Comparison of ENCODE assay signal across 27 cellular contexts in genomic region chr15:29138260-29138659, GRCh38.
DNase-seq lines count a peak whose midpoint lies in the region; ATAC-seq, FAIRE-seq and TF ChIP-seq lines count a peak whose summit lies in the region.
"Had no signal": no experiment of that assay in that cellular context is flagged by ENCODE, and none has a peak within 500 bp of the region (broad histone marks: within the 10 kb centered on the region; RNA-seq: fewer than 3 reads in every experiment).

No MANE protein-coding gene starts in this region.

- H3K36me3 ChIP-seq in H1 (ENCODE audit: control insufficient read depth in 2 of 4, insufficient read depth in 4 of 4, low read length in 3 of 4) (no peaks in the 10 kb centered on the region), neural progenitor cell (no peaks in the 10 kb centered on the region)
- H3K36me3 ChIP-seq: BE2C, MG63 had no signal

- H3K9me3 Mint-ChIP-seq in neural progenitor cell: no peaks in the 10 kb centered on the region

- ATAC-seq in Right ventricle myocardium superior (ENCODE audit: poor library complexity) (no peak), HG03045 (IDR thresholded peaks at IDR 0.05; ENCODE audit: unreplicated experiment) (no peak), HG02973 (IDR thresholded peaks at IDR 0.05; ENCODE audit: unreplicated experiment) (no peak), HG02623 (IDR thresholded peaks at IDR 0.05; ENCODE audit: unreplicated experiment) (no peak)

- no peak overlapping the region for H3K14ac ChIP-seq in H1 (ENCODE audit: insufficient read length)

- no peak overlapping the region for H4K91ac ChIP-seq in H1 (replicated peaks; ENCODE audit: insufficient read length, low read length)

- TF ChIP-seq EP300 in H1 (IDR thresholded peaks at IDR 0.05; ENCODE audit: borderline replicate concordance in 1 of 2, low read depth in 2 of 2, low read length in 2 of 2): no peak

- no peaks in the 10 kb centered on the region for H3K9me3 ChIP-seq in H1 (ENCODE audit: insufficient read depth in 2 of 2, low read depth in 1 of 2, low read length in 1 of 2)
- H3K9me3 ChIP-seq in neural progenitor cell (ENCODE audit: low read depth): no peaks in the 10 kb centered on the region
- H3K9me3 ChIP-seq: BE2C, MG63 had no signal

- H4K8ac ChIP-seq in H1 (ENCODE audit: extremely low read depth, insufficient read depth, low read length): no peak overlapping the region

- no peak overlapping the region for H2AFZ ChIP-seq in H1 (ENCODE audit: low read length)
- no peak overlapping the region for H2AFZ ChIP-seq in neural progenitor cell (replicated peaks)
- H2AFZ ChIP-seq: GM23248, PC-9 had no signal

- H2BK15ac ChIP-seq in H1 (ENCODE audit: low read length): 0 out of 2 replicates have a peak overlapping the region, but pooled peaks have one; percentile 88

- H2BK12ac ChIP-seq in H1 (ENCODE audit: low read depth, low read length): peak overlapping the region; percentile 76; the same call in 1 of the 2 replicates

- H3K56ac ChIP-seq in H1 (replicated peaks; ENCODE audit: insufficient read length, low read depth, low read length): no peak overlapping the region

- H3K4me3 Mint-ChIP-seq in neural progenitor cell: no peak overlapping the region
- H3K4me3 Mint-ChIP-seq: CD14-positive monocyte had no signal

- H3K27ac Mint-ChIP-seq in neural progenitor cell: peak overlapping the region; percentile 32
- H3K27ac Mint-ChIP-seq: CD14-positive monocyte had no signal

- no peak for TF ChIP-seq POLR2A in H1 (IDR thresholded peaks at IDR 0.05; ENCODE audit: control extremely low read depth in 1 of 2, low read depth in 2 of 2, low read length in 2 of 2)

- peak overlapping the region; percentile 21; the same call in 1 of the 2 replicates for H2BK20ac ChIP-seq in H1 (ENCODE audit: low read length)

- FAIRE-seq in H1 (lab: Jason Lieb, UNC): no peak
- FAIRE-seq: D721Med had no signal

- intact Hi-C loops in cardiac septum (cut with DNase I): no loop called here
- intact Hi-C loops in Right ventricle myocardium superior (cut with DNase I): no loop called here

- no peak overlapping the region for H3K27ac ChIP-seq in H1 (ENCODE audit: low read depth, low read length)
- no peak overlapping the region for H3K27ac ChIP-seq in neural progenitor cell
- H3K27ac ChIP-seq: GM23248, PC-9 had no signal

- CTCF ChIA-PET in H1 (lab: Charles Lee; ENCODE audit: partially characterized antibody): interaction anchor here (1.0 to 7.5 kb wide), 2 partner anchors 11 to 17 kb away, joined by 3 to 88 read pairs; no protein-coding TSS in a partner anchor

- no peak overlapping the region for H3K9ac ChIP-seq in H1 (replicated peaks in 1 of 4; ENCODE audit: extremely low read depth in 1 of 4, low read depth in 3 of 4, low read length in 3 of 4)
- no peak overlapping the region for H3K9ac ChIP-seq in neural progenitor cell
- H3K9ac ChIP-seq: GM23248 had no signal

- peaks cover 28% of the 10 kb centered on the region for H3K4me1 Mint-ChIP-seq in neural progenitor cell

- peaks cover 0 to 12% (median 8%) of the 10 kb centered on the region in 4 experiments; a peak in 6 of 7 replicates for H3K4me1 ChIP-seq in H1 (replicated peaks in 1 of 4; ENCODE audit: control insufficient read depth in 3 of 4, insufficient read depth in 4 of 4, low read length in 3 of 4)
- H3K4me1 ChIP-seq in neural progenitor cell: peaks cover 7% of the 10 kb centered on the region
- H3K4me1 ChIP-seq: BE2C had no signal

- no peak overlapping the region for H2BK120ac ChIP-seq in H1 (replicated peaks; ENCODE audit: low read depth, low read length)

- TF ChIP-seq CTCF in H1 (IDR thresholded peaks at IDR 0.05; ENCODE audit: control extremely low read depth in 1 of 3, insufficient read depth in 1 of 3, low read depth in 1 of 3, low read length in 3 of 3) (no peak), neural progenitor cell (IDR thresholded peaks at IDR 0.05) (no peak)

- H4K20me1 ChIP-seq in H1 (replicated peaks in 1 of 2; ENCODE audit: control insufficient read depth in 1 of 2, insufficient read depth in 2 of 2, low read length in 2 of 2): peaks cover 0 to 2% of the 10 kb centered on the region in 2 experiments
- no peaks in the 10 kb centered on the region for H4K20me1 ChIP-seq in neural progenitor cell (ENCODE audit: low read depth)

- H3K23ac ChIP-seq in H1 (ENCODE audit: insufficient read length): peak overlapping the region; percentile 57

- WGBS in H1 (ENCODE audit: extremely low coverage in 1 of 2, insufficient coverage in 1 of 2, insufficient read length in 1 of 2, insufficient replicate concordance in 2 of 2, low coverage in 1 of 2, low lambda C conversion rate in 2 of 2, missing lambda C conversion rate in 1 of 2), 2 experiments: 91% methylated on average over 6 of the region's 6 CpGs; no CpG with 5 or more reads in 1 of the 2 experiments

- no peak overlapping the region for H4K5ac ChIP-seq in H1 (ENCODE audit: insufficient read length, low read depth, low read length)

- H3K4ac ChIP-seq in H1 (replicated peaks; ENCODE audit: insufficient read length, low read depth, low read length): no peak overlapping the region

- no peak overlapping the region for H3K18ac ChIP-seq in H1 (ENCODE audit: extremely low read depth, low read length)

- H3K4me2 ChIP-seq in H1 (ENCODE audit: insufficient read depth in 1 of 2, low read depth in 2 of 2, low read length in 2 of 2) (no peak overlapping the region), neural progenitor cell (no peak overlapping the region)
- H3K4me2 ChIP-seq: PC-9 had no signal

- H3K79me2 ChIP-seq in H1 (ENCODE audit: control insufficient read depth in 1 of 2, insufficient read depth in 2 of 2, low read length in 2 of 2) (no peaks in the 10 kb centered on the region), neural progenitor cell (ENCODE audit: low read depth) (no peaks in the 10 kb centered on the region)

- POLR2A ChIA-PET in H1 (lab: Charles Lee; ENCODE audit: partially characterized antibody): no interaction called here

- peaks cover 8% of the 10 kb centered on the region for H3K27me3 Mint-ChIP-seq in neural progenitor cell (ENCODE audit: insufficient read depth, low read depth)

- H3K27me3 ChIP-seq in H1 (replicated peaks in 1 of 4; ENCODE audit: control insufficient read depth in 3 of 4, extremely low read depth in 1 of 4, insufficient read depth in 3 of 4, low read length in 3 of 4): no peaks in the 10 kb centered on the region
- H3K27me3 ChIP-seq in neural progenitor cell: peaks cover 4% of the 10 kb centered on the region
- H3K27me3 ChIP-seq: MG63 had no signal

- peak; percentile 43 for DNase-seq in cardiac septum (ENCODE audit: low spot score)
- no peak for DNase-seq in Right ventricle myocardium superior
- no peak for DNase-seq in H1 (ENCODE audit: low read depth in 1 of 2, low spot score in 2 of 2)
- DNase-seq in neural progenitor cell (ENCODE audit: low spot score): no peak
- DNase-seq in activated CD4-positive, alpha-beta T cell treated with anti-CD3 and anti-CD28 coated beads, Interleukin-2, amount 50 U/mL, for 1 hour: no peak
- DNase-seq: 8988T; ACHN; BE2C; GM23248; HCEC 1CT; IMR-90; KG1; MG63; NCI-H1105 treated with DMSO at 0.1 percent for 48 hours; NCI-H146; NCI-H1930; NCI-H446; NCI-H524 treated with DMSO at 0.1 percent for 48 hours; NCI-H82; NK-92 treated with Interleukin-12 subunit alpha and Interleukin-12 subunit beta, amount 100 ng/mL, for 24 hours; PC-9; SHP77 had no signal

- peaks cover 9% of the 10 kb centered on the region for H3K23me2 ChIP-seq in H1 (ENCODE audit: low read depth, low read length)

- no peaks in the 10 kb centered on the region for H3F3A ChIP-seq in neural progenitor cell (ENCODE audit: low read depth)

- H2BK5ac ChIP-seq in H1 (ENCODE audit: low read depth, low read length): no peak overlapping the region; the same call in 1 of the 2 replicates

- TF ChIP-seq RAD21 in H1 (IDR thresholded peaks at IDR 0.05 in 1 of 2, conservative IDR thresholded peaks at IDR 0.05 in 1 of 2; ENCODE audit: low read depth in 2 of 2, low read length in 2 of 2): no peak

- H3K79me1 ChIP-seq in H1 (ENCODE audit: low read depth, low read length): no peaks in the 10 kb centered on the region

- 0 out of 2 replicates have a peak overlapping the region, but pooled peaks have one; percentile 61 for H2AK5ac ChIP-seq in H1 (ENCODE audit: low read depth, low read length)

- H3K4me3 ChIP-seq in H1 (ENCODE audit: extremely low read depth in 1 of 4, insufficient read depth in 2 of 4, low read depth in 3 of 4, low read length in 4 of 4) (no peak overlapping the region), neural progenitor cell (no peak overlapping the region)
- H3K4me3 ChIP-seq: GM23248, MG63, PC-9 had no signal

- H3K36me3 Mint-ChIP-seq in neural progenitor cell: no peaks in the 10 kb centered on the region
- H3K36me3 Mint-ChIP-seq: CD14-positive monocyte had no signal

TF ChIP-seq in H1, 55 proteins besides CTCF, POLR2A, EP300 and RAD21:
- no peak for TF ChIP-seq EGR1 (IDR thresholded peaks at IDR 0.05; ENCODE audit: borderline replicate concordance, low read depth, low read length)
- no peak for TF ChIP-seq SIN3A (conservative IDR thresholded peaks at IDR 0.05 in 1 of 2, IDR thresholded peaks at IDR 0.05 in 1 of 2; ENCODE audit: low read depth in 1 of 2, low read length in 2 of 2)
- TF ChIP-seq ATF2 (IDR thresholded peaks at IDR 0.05; ENCODE audit: low read length): no peak
- TF ChIP-seq CHD1 (IDR thresholded peaks at IDR 0.05; ENCODE audit: low read depth, low read length): no peak
- TF ChIP-seq ASH2L (IDR thresholded peaks at IDR 0.05; ENCODE audit: low read length): no peak
- no peak for TF ChIP-seq TEAD4 (IDR thresholded peaks at IDR 0.05; ENCODE audit: low read depth, low read length)
- TF ChIP-seq TCF12 (IDR thresholded peaks at IDR 0.05; ENCODE audit: low read depth, low read length): no peak
- no peak for TF ChIP-seq BRCA1 (IDR thresholded peaks at IDR 0.05; ENCODE audit: low read depth, low read length)
- no peak for TF ChIP-seq FOSL1 (IDR thresholded peaks at IDR 0.05; ENCODE audit: insufficient read depth, low read depth, low read length)
- no peak for TF ChIP-seq KDM5A (IDR thresholded peaks at IDR 0.05; ENCODE audit: low read length)
